ENCODE assay signal across 1 cellular context in the genomic region with DNA sequence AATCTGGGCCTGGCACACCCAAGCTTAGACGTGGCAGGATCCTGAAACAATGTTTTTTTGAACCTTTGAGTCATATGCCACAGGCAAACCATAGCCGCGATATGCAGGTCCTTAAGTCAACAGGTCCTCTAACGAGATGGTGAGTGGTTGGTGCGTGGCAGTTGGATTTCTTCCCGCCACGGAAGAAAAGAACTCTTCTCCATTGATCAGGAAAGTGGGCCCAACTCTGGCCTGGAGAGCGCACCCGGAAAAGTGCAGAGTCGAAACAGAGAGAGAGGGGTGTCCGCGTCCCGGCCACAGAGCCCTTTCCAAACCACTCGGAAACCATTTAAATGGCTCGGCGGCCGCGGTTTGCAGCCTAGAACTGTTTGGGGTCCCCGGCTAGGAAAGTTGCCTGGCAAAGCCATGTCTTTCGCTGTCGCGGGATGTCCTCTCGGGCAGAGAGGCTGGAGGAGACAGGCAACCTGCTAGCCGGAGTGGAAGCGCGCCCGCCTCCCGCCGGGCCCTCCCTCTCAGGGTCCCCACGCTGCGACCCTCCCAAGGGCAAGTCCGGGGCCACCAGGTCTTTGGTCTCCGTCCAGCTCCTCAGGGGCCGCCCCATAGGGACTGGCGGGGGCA.
TF ChIP-seq lines count a peak whose summit lies in the region.

No MANE protein-coding gene starts in this region.

TF ChIP-seq in K562, 482 proteins besides CTCF, POLR2A, EP300 and RAD21:
- TF ChIP-seq, protein P1, sequence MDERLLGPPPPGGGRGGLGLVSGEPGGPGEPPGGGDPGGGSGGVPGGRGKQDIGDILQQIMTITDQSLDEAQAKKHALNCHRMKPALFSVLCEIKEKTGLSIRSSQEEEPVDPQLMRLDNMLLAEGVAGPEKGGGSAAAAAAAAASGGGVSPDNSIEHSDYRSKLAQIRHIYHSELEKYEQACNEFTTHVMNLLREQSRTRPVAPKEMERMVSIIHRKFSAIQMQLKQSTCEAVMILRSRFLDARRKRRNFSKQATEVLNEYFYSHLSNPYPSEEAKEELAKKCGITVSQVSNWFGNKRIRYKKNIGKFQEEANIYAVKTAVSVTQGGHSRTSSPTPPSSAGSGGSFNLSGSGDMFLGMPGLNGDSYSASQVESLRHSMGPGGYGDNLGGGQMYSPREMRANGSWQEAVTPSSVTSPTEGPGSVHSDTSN (CRISPR knock-in tag; IDR thresholded peaks at IDR 0.05; ENCODE audit: low read depth) = no peak
- TF ChIP-seq, protein P1 (tag; conservative IDR thresholded peaks at IDR 0.05; ENCODE audit: low read depth) = no peak
- TF ChIP-seq ETS2 (tag; IDR thresholded peaks at IDR 0.05; ENCODE audit: borderline replicate concordance, poor library complexity, severe bottlenecking) = no peak
- TF ChIP-seq, protein P2, sequence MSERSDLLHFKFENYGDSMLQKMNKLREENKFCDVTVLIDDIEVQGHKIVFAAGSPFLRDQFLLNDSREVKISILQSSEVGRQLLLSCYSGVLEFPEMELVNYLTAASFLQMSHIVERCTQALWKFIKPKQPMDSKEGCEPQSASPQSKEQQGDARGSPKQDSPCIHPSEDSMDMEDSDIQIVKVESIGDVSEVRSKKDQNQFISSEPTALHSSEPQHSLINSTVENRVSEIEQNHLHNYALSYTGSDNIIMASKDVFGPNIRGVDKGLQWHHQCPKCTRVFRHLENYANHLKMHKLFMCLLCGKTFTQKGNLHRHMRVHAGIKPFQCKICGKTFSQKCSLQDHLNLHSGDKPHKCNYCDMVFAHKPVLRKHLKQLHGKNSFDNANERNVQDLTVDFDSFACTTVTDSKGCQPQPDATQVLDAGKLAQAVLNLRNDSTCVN (CRISPR knock-in tag; IDR thresholded peaks at IDR 0.05) = no peak
- TF ChIP-seq MTA2 (IDR thresholded peaks at IDR 0.05; ENCODE audit: low read depth) = no peak
- no peak for TF ChIP-seq L3MBTL2 (IDR thresholded peaks at IDR 0.05)
- no peak for TF ChIP-seq PTBP1 (IDR thresholded peaks at IDR 0.05; ENCODE audit: low read depth, low read length)
- TF ChIP-seq ZNF23 (CRISPR knock-in tag; IDR thresholded peaks at IDR 0.05) = no peak
- TF ChIP-seq, protein P3, sequence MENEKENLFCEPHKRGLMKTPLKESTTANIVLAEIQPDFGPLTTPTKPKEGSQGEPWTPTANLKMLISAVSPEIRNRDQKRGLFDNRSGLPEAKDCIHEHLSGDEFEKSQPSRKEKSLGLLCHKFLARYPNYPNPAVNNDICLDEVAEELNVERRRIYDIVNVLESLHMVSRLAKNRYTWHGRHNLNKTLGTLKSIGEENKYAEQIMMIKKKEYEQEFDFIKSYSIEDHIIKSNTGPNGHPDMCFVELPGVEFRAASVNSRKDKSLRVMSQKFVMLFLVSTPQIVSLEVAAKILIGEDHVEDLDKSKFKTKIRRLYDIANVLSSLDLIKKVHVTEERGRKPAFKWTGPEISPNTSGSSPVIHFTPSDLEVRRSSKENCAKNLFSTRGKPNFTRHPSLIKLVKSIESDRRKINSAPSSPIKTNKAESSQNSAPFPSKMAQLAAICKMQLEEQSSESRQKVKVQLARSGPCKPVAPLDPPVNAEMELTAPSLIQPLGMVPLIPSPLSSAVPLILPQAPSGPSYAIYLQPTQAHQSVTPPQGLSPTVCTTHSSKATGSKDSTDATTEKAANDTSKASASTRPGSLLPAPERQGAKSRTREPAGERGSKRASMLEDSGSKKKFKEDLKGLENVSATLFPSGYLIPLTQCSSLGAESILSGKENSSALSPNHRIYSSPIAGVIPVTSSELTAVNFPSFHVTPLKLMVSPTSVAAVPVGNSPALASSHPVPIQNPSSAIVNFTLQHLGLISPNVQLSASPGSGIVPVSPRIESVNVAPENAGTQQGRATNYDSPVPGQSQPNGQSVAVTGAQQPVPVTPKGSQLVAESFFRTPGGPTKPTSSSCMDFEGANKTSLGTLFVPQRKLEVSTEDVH (IDR thresholded peaks at IDR 0.05; ENCODE audit: low read depth, partially characterized antibody) = no peak
- no peak for TF ChIP-seq SMARCA5 (IDR thresholded peaks at IDR 0.05)
- TF ChIP-seq LCOR (CRISPR knock-in tag; IDR thresholded peaks at IDR 0.05) = no peak
- TF ChIP-seq SMAD2 (IDR thresholded peaks at IDR 0.05; ENCODE audit: low read depth, low read length) = no peak
- no peak for TF ChIP-seq IFI16 (CRISPR knock-in tag; IDR thresholded peaks at IDR 0.05)
- no peak for TF ChIP-seq ZNF184 (CRISPR knock-in tag; IDR thresholded peaks at IDR 0.05)
TF ChIP-seq in K562: peak in this region for 0.
